ENCODE assay signal across 20 cellular contexts in the genomic region with DNA sequence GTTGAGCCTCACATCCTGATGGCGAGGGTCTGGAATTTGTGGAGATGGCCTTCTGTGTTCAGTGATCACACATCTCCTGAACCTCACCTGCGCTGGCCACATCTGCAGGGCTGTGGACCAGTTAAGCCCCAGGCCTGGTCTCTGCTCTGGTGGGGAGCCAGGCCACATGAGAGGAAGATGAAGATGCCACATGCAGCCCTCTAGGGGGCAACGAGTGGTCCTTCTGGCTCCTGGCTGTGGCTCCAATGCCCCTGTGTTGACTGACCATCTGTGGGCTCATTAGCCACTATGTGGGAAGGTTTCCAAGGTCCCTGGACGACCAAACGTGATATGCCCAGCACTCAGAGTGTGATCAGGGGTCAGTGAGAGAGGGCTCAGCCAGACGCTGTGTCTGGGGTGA.
"Had no signal": no experiment of that assay in that cellular context is flagged by ENCODE, and none has a peak within 500 bp of the region (broad histone marks: within the 10 kb centered on the region; RNA-seq: fewer than 3 reads in every experiment).

No MANE protein-coding gene starts in this region.

- H3K4me3 ChIP-seq: cardiac muscle cell, SJSA1 had no signal

- H3K27ac ChIP-seq: brain microvascular endothelial cell, cardiac muscle cell, SJSA1 had no signal

- FAIRE-seq: RCC 7860 had no signal

- DNase-seq: activated B cell treated with CpG ODN at 0.5 μM for 24 hours; activated CD4-positive, alpha-beta memory T cell treated with anti-CD3 and anti-CD28 coated beads for 36 hours; activated CD4-positive, alpha-beta T cell treated with anti-CD3 and anti-CD28 coated beads, Interleukin-2, amount 10 ng/mL, durations not matched to agents 7 days and 5 days; activated CD8-positive, alpha-beta memory T cell treated with anti-CD3 and anti-CD28 coated beads for 24 hours; activated effector memory CD4-positive, alpha-beta T cell treated with anti-CD3 and anti-CD28 coated beads, Interleukin-2, amount 50 U/mL, for 16 hours; activated naive CD4-positive, alpha-beta T cell treated with anti-CD3 and anti-CD28 coated beads for 36 hours; activated T-cell treated with anti-CD3 and anti-CD28 coated beads, Interleukin-2, amount 50 U/mL, for 4 hours; brain microvascular endothelial cell; MM.1S; NCI-H1105 treated with DMSO at 0.1 percent for 48 hours; NCI-H1436 treated with DMSO at 0.1 percent for 48 hours; NCI-H187; NCI-H2081; NCI-H524; NCI-H748 treated with DMSO at 0.1 percent for 48 hours; PC-3; SHP77 had no signal

- H3K36me3 ChIP-seq: brain microvascular endothelial cell, cardiac muscle cell, SJSA1 had no signal

- ATAC-seq: activated T-cell treated with anti-CD3 and anti-CD28 coated beads, Interleukin-2, amount 50 U/mL, for 4 hours; PC-3 had no signal

- H3K9me3 ChIP-seq: SJSA1 had no signal
